22 cellular contexts compared by ENCODE assay signal in the genomic region with DNA sequence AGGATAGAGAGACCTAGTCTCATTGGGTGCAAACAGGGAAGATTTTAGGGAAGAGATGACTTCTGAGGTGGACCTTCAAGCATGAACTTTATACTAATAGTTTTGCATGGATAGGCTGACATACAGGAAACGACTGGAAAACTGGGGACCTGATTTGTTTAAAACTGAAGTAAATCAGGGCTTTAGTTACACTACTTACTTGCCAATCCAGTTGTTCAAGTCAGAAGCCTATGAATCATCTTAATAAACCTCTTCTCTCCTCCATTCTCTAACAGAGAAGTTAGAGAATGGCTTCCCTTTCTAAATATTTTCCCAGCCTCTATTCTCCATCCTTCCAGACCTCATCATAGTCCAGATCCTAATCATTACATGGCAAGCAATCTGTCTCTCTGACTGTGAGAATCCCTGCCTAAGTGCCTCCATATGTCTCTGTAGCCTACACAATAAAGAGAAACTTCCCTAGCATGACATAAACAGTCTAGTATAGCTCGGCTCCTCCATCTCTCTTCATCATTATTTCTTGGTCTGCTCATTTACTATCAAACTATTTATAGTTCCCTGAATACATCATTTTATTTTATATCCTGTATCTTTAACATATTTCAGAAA. TPM values are rescaled to one million over a fixed set of nuclear protein-coding genes. Genes with fewer than 3 reads are reported as not detected.
"Had no signal": no experiment of that assay in that cellular context is flagged by ENCODE, and none has a peak within 500 bp of the region (broad histone marks: within the 10 kb centered on the region; RNA-seq: fewer than 3 reads in every experiment).

No MANE protein-coding gene starts in this region.

- H3K9me3 ChIP-seq: colonic mucosa, left lung, right atrium auricular region, tibial nerve, vagina had no signal

- H3K4me1 Mint-ChIP-seq: memory B cell, natural killer cell had no signal

- H3K4me1 ChIP-seq: colonic mucosa, left lung, tibial nerve, vagina had no signal

- H3K27ac ChIP-seq: colonic mucosa, left lung, right atrium auricular region, tibial nerve, vagina had no signal

- H3K27ac Mint-ChIP-seq: activated CD8-positive, alpha-beta T cell treated with anti-CD3 and anti-CD28 coated beads, Interleukin-2, amount 10 ng/mL, durations not matched to agents 7 days and 5 days; activated naive CD4-positive, alpha-beta T cell treated with anti-CD3 and anti-CD28 coated beads, Interleukin-2, amount 50 U/mL, for 72 hours; memory B cell; natural killer cell; WTC11 had no signal

- H3K27me3 ChIP-seq: colonic mucosa, left lung, right atrium auricular region, tibial nerve, vagina had no signal

- H3K27me3 Mint-ChIP-seq: memory B cell had no signal

- FAIRE-seq: TTC549 had no signal

- H3K36me3 Mint-ChIP-seq: activated naive CD4-positive, alpha-beta T cell treated with anti-CD3 and anti-CD28 coated beads, Interleukin-2, amount 50 U/mL, for 72 hours; memory B cell; natural killer cell had no signal

- H3K4me3 Mint-ChIP-seq: activated CD8-positive, alpha-beta T cell treated with anti-CD3 and anti-CD28 coated beads, Interleukin-2, amount 10 ng/mL, durations not matched to agents 7 days and 5 days; memory B cell; natural killer cell; WTC11 had no signal

- DNase-seq: activated CD4-positive, alpha-beta T cell treated with anti-CD3 and anti-CD28 coated beads for 4 hours; activated CD8-positive, alpha-beta memory T cell treated with anti-CD3 and anti-CD28 coated beads, Interleukin-2, amount 50 U/mL, for 4 hours; activated CD8-positive, alpha-beta T cell treated with anti-CD3 and anti-CD28 coated beads, Interleukin-2, amount 10 ng/mL, durations not matched to agents 7 days and 5 days; activated gamma-delta T cell; activated T-cell treated with anti-CD3 and anti-CD28 coated beads, Interleukin-2, amount 50 U/mL, for 48 hours; caudate nucleus; colonic mucosa; effector CD8-positive, alpha-beta T cell; islet precursor cell; natural killer cell; stimulated activated CD4-positive, alpha-beta T cell treated with anti-CD3 and anti-CD28 coated beads, Interleukin-15, amount 100 ng/mL, for 24 hours; stimulated activated CD4-positive, alpha-beta T cell treated with anti-CD3 and anti-CD28 coated beads, Interleukin-4, amount 100 ng/mL, for 1 hour; stimulated activated naive CD4-positive, alpha-beta T cell had no signal

- H3K36me3 ChIP-seq: colonic mucosa, left lung, right atrium auricular region, tibial nerve, vagina had no signal

- H3K4me3 ChIP-seq: colonic mucosa, left lung, right atrium auricular region, tibial nerve, vagina had no signal

- H3K9me3 Mint-ChIP-seq: activated naive CD4-positive, alpha-beta T cell treated with anti-CD3 and anti-CD28 coated beads, Interleukin-2, amount 50 U/mL, for 72 hours; memory B cell; natural killer cell had no signal

RNA-seq across cellular contexts. Expression of gene PRKG1, which starts 55.8 kb away (rescaled TPM):
- total RNA-seq: activated CD8-positive, alpha-beta T cell treated with anti-CD3 and anti-CD28 coated beads, Interleukin-2, amount 10 ng/mL, durations not matched to agents 7 days and 5 days; activated naive CD4-positive, alpha-beta T cell treated with anti-CD3 and anti-CD28 coated beads, Interleukin-2, amount 50 U/mL, for 72 hours; T-helper 2 cell treated with Interferon-gamma antibody and Interleukin-4, amounts not matched to agents 100 ng/mL and 5 ng/mL, for 36 hours had no signal
